Comparison of ENCODE assay signal across 1 cellular context in the genomic region with DNA sequence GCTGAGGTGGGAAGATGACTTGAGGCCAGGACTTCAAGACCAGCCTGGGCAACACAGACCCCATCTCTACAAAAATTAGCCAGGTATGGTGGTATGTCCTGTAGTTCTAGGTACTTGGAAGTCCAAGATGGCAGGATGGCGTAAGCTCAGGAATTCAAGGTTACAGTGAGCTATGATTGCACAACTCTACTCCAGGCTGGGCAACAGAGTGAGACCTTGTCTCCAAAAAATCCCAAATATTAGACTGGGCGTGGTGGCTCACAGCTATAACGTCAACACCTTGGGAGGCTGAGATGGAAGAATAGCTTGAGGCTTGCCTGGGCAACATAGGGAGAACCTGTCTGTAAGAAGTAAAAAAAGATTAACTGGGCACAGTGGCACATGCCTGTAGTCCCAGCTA.
TF ChIP-seq lines count a peak whose summit lies in the region.

No MANE protein-coding gene starts in this region.

TF ChIP-seq in K562, 482 proteins besides CTCF, POLR2A, EP300 and RAD21:
- TF ChIP-seq MYBL2 (IDR thresholded peaks at IDR 0.05; ENCODE audit: low read depth) (no peak), MYBL2 (CRISPR knock-in tag; IDR thresholded peaks at IDR 0.05; ENCODE audit: borderline replicate concordance) (no peak), CEBPG (CRISPR knock-in tag; IDR thresholded peaks at IDR 0.05) (0 out of 2 replicates have a peak, but pooled peaks have one; percentile 16), CEBPG (tag; conservative IDR thresholded peaks at IDR 0.05 in 1 of 2, IDR thresholded peaks at IDR 0.05 in 1 of 2) (no peak), CEBPB (tag; IDR thresholded peaks at IDR 0.05) (peak; percentile 41; the same call in 1 of the 2 replicates)
TF ChIP-seq in K562: peak in this region for 2.
